21 cellular contexts compared by ENCODE assay signal in genomic region chr9:78214492-78214891, GRCh38.
"Had no signal": no experiment of that assay in that cellular context is flagged by ENCODE, and none has a peak within 500 bp of the region (broad histone marks: within the 10 kb centered on the region; RNA-seq: fewer than 3 reads in every experiment).

No MANE protein-coding gene starts in this region.

- H3K4me1 ChIP-seq: colonic mucosa, prostate gland, upper lobe of left lung, vagina had no signal

- DNase-seq: activated CD4-positive, alpha-beta T cell treated with anti-CD3 and anti-CD28 coated beads for 36 hours; activated CD4-positive, CD25-positive, alpha-beta regulatory T cell; activated CD8-positive, alpha-beta memory T cell treated with anti-CD3 and anti-CD28 coated beads, Interleukin-2, amount 10 ng/mL, durations not matched to agents 7 days and 5 days; activated CD8-positive, alpha-beta T cell treated with anti-CD3 and anti-CD28 coated beads, Interleukin-2, amount 10 ng/mL, durations not matched to agents 7 days and 5 days; activated naive CD8-positive, alpha-beta T cell treated with anti-CD3 and anti-CD28 coated beads, Interleukin-2, amount 50 U/mL, for 24 hours; activated T-cell treated with anti-CD3 and anti-CD28 coated beads, Interleukin-2, amount 50 U/mL, for 48 hours; colonic mucosa; foreskin fibroblast; heart left ventricle; kidney; natural killer cell; retina; sigmoid colon; small intestine; stimulated activated CD4-positive, alpha-beta T cell treated with anti-CD3 and anti-CD28 coated beads, Interleukin-4, amount 100 ng/mL, for 24 hours; thyroid gland; upper lobe of left lung had no signal

- H3K4me3 ChIP-seq: colonic mucosa, heart left ventricle, prostate gland, sigmoid colon, thyroid gland, upper lobe of left lung, vagina had no signal

- ATAC-seq: activated CD8-positive, alpha-beta T cell treated with anti-CD3 and anti-CD28 coated beads, Interleukin-2, amount 10 ng/mL, durations not matched to agents 7 days and 5 days; activated naive CD8-positive, alpha-beta T cell treated with anti-CD3 and anti-CD28 coated beads, Interleukin-2, amount 50 U/mL, for 24 hours; esophagus mucosa; heart left ventricle; stimulated activated effector memory CD8-positive, alpha-beta T cell treated with anti-CD3 and anti-CD28 coated beads, Interleukin-12 subunit alpha, Interleukin-12 subunit beta, amount 100 ng/mL, for 72 hours had no signal

- H3K36me3 ChIP-seq: colonic mucosa, heart left ventricle, prostate gland, sigmoid colon, thyroid gland, upper lobe of left lung, vagina had no signal

- H3K27me3 ChIP-seq: colonic mucosa, heart left ventricle, sigmoid colon, thyroid gland, upper lobe of left lung, vagina had no signal

- H3K27ac ChIP-seq: colonic mucosa, heart left ventricle, prostate gland, sigmoid colon, upper lobe of left lung, vagina had no signal

- H3K9me3 ChIP-seq: colonic mucosa, heart left ventricle, prostate gland, sigmoid colon, thyroid gland, upper lobe of left lung, vagina had no signal
